Comparison of ENCODE assay signal across 17 cellular contexts in the genomic region with DNA sequence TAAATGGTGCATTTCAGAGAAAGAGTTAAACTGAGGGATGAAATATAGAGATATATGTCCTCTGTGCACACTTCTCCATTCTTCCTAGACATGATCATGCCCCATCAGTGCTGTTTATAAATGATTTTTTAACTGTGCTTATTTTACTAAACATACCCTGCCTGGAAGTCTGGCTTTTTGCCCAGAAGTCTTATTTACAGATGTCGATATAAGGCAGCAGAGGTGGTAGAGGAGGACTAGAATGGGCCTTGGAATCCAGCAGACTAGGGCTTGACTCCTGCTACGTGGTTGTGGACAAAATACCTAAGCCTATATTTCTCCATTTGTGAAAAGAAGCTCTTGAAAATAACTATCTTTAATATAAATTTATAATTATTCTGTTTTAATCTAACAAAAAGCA.
"Had no signal": no experiment of that assay in that cellular context is flagged by ENCODE, and none has a peak within 500 bp of the region (broad histone marks: within the 10 kb centered on the region; RNA-seq: fewer than 3 reads in every experiment).

No MANE protein-coding gene starts in this region.

- H3K9me3 ChIP-seq: esophagus squamous epithelium, thoracic aorta, upper lobe of right lung had no signal

- H3K4me3 ChIP-seq: coronary artery, esophagus squamous epithelium, thoracic aorta, upper lobe of right lung had no signal

- H3K4me1 ChIP-seq: esophagus squamous epithelium, upper lobe of right lung had no signal

- H3K36me3 ChIP-seq: esophagus squamous epithelium, thoracic aorta, upper lobe of right lung had no signal

- DNase-seq: activated CD4-positive, alpha-beta T cell treated with anti-CD3 and anti-CD28 coated beads for 4 hours; activated CD8-positive, alpha-beta memory T cell treated with anti-CD3 and anti-CD28 coated beads, Interleukin-2, amount 50 U/mL, for 4 hours; activated CD8-positive, alpha-beta T cell treated with anti-CD3 and anti-CD28 coated beads, Interleukin-2, amount 10 ng/mL, durations not matched to agents 7 days and 5 days; activated gamma-delta T cell; activated T-cell treated with anti-CD3 and anti-CD28 coated beads, Interleukin-2, amount 50 U/mL, for 48 hours; amygdala; central memory CD4-positive, alpha-beta T cell; esophagus squamous epithelium; foreskin melanocyte; mesendoderm; nucleus accumbens; posterior cingulate gyrus; retina; upper lobe of right lung had no signal

- H3K27me3 ChIP-seq: esophagus squamous epithelium, upper lobe of right lung had no signal

- ATAC-seq: activated CD8-positive, alpha-beta T cell treated with anti-CD3 and anti-CD28 coated beads, Interleukin-2, amount 10 ng/mL, durations not matched to agents 7 days and 5 days; stimulated activated effector memory CD8-positive, alpha-beta T cell treated with anti-CD3 and anti-CD28 coated beads, Interleukin-12 subunit alpha, Interleukin-12 subunit beta, amount 100 ng/mL, for 72 hours; upper lobe of right lung had no signal

- H3K27ac ChIP-seq: coronary artery, esophagus squamous epithelium, thoracic aorta, upper lobe of right lung had no signal
